22 cellular contexts compared by ENCODE assay signal in the genomic region with DNA sequence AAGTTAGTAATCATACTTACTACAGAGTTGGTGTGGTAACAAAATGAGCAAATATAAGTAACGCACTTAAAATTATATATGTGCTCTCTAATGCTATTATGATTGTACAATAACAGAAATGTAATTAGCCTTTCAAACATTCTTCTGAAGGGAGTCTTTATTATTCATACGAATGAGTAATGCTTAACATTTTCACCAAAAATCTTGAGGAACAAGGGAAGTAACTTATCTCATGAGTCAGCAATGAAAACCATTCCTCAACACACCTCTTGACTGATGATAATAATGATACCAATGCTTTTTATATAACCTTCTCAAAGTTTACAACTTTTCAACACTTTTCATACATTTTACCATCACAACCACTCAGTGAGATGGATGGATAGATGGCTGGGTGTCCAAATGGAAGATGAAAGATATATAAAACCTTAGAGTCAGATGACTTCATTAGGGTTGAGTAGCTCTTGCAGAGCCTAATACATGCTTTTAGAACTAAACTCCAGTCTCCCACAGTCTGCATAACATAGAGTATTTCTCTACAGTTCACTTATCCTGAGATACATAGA.
A peak's percentile ranks its signal among the peaks of the same experiment; 100 is the strongest.
DNase-seq lines count a peak whose midpoint lies in the region; ATAC-seq and TF ChIP-seq lines count a peak whose summit lies in the region.
"Had no signal": no experiment of that assay in that cellular context is flagged by ENCODE, and none has a peak within 500 bp of the region (broad histone marks: within the 10 kb centered on the region; RNA-seq: fewer than 3 reads in every experiment).

No MANE protein-coding gene starts in this region.

- no peak overlapping the region for H3K9ac ChIP-seq in skeletal muscle satellite cell (ENCODE audit: low read depth, low read length)

- H3K27me3 ChIP-seq in skeletal muscle satellite cell (ENCODE audit: control insufficient read depth, insufficient read depth, low read length), result no peaks in the 10 kb centered on the region
- H3K27me3 ChIP-seq: colonic mucosa, MG63, SJSA1, transverse colon had no signal

- H3K27ac Mint-ChIP-seq in HFFc6, result peak overlapping the region; percentile 59
- H3K27ac Mint-ChIP-seq: nephron progenitor cell had no signal

- TF ChIP-seq CTCF in HFFc6 (IDR thresholded peaks at IDR 0.05), result no peak

- H3K9me3 ChIP-seq in skeletal muscle satellite cell (replicated peaks; ENCODE audit: low read length), result no peaks in the 10 kb centered on the region
- H3K9me3 ChIP-seq: colonic mucosa, MG63, SJSA1, transverse colon had no signal

- peak overlapping the region; percentile 46; the same call in 1 of the 2 replicates for H3K4me3 Mint-ChIP-seq in HFFc6
- H3K4me3 Mint-ChIP-seq: nephron progenitor cell had no signal

- H3K9me3 Mint-ChIP-seq in HFFc6, result no peaks in the 10 kb centered on the region
- H3K9me3 Mint-ChIP-seq: nephron progenitor cell had no signal

- peaks cover 14% of the 10 kb centered on the region; the same call in 1 of the 2 replicates for H3K36me3 Mint-ChIP-seq in HFFc6 (ENCODE audit: low read depth)

- peak overlapping the region; percentile 1 for H3K4me3 ChIP-seq in skeletal muscle satellite cell (ENCODE audit: low read length)
- H3K4me3 ChIP-seq: colonic mucosa, MG63, SJSA1, transverse colon had no signal

- H3K4me2 ChIP-seq in skeletal muscle satellite cell (ENCODE audit: low read length), result peak overlapping the region; percentile 36

- peaks cover 68% of the 10 kb centered on the region for H3K4me1 Mint-ChIP-seq in HFFc6 (ENCODE audit: low read depth)

- H3K36me3 ChIP-seq in skeletal muscle satellite cell (ENCODE audit: insufficient read depth, low read length), result no peaks in the 10 kb centered on the region
- H3K36me3 ChIP-seq: colonic mucosa, SJSA1, transverse colon had no signal

- peaks cover 42% of the 10 kb centered on the region for H3K4me1 ChIP-seq in skeletal muscle satellite cell (ENCODE audit: control insufficient read depth, insufficient read depth, low read length)
- H3K4me1 ChIP-seq: colonic mucosa had no signal

- peak; percentile 54 for ATAC-seq in SK-N-SH treated with all-trans-retinoic acid at 6 μM for 48 hours

- peaks cover 2% of the 10 kb centered on the region; the same call in 1 of the 2 replicates for H3K27me3 Mint-ChIP-seq in HFFc6 (ENCODE audit: insufficient read depth)

- DNase-seq in HFFc6 (peak; percentile 64), fibroblast of gingiva (ENCODE audit: low read depth) (peak; percentile 16), DMS 273 (lab: John Stamatoyannopoulos, UW; ENCODE audit: unreplicated experiment) (no peak), NCI-H1105 (lab: John Stamatoyannopoulos, UW) (no peak)
- DNase-seq in stimulated activated CD4-positive, alpha-beta T cell treated with anti-CD3 and anti-CD28 coated beads, Interleukin-2, amount 100 ng/mL, for 48 hours, result no peak
- DNase-seq: activated CD4-positive, alpha-beta T cell treated with anti-CD3 and anti-CD28 coated beads for 4 hours; activated gamma-delta T cell treated with Interleukin-2 at 50 U/mL for 16 hours; anterior cingulate cortex; C1 segment of cervical spinal cord; colonic mucosa; DMS 273 treated with DMSO at 0.1 percent for 48 hours; H7; MG63; NCI-H187; NCI-H510A; nephron progenitor cell; stimulated activated naive CD4-positive, alpha-beta T cell; T1000; transverse colon had no signal

TF ChIP-seq in SK-N-SH treated with all-trans-retinoic acid at 6 μM for 48 hours, 23 proteins besides CTCF, POLR2A, EP300 and RAD21:
- TF ChIP-seq, protein P1, sequence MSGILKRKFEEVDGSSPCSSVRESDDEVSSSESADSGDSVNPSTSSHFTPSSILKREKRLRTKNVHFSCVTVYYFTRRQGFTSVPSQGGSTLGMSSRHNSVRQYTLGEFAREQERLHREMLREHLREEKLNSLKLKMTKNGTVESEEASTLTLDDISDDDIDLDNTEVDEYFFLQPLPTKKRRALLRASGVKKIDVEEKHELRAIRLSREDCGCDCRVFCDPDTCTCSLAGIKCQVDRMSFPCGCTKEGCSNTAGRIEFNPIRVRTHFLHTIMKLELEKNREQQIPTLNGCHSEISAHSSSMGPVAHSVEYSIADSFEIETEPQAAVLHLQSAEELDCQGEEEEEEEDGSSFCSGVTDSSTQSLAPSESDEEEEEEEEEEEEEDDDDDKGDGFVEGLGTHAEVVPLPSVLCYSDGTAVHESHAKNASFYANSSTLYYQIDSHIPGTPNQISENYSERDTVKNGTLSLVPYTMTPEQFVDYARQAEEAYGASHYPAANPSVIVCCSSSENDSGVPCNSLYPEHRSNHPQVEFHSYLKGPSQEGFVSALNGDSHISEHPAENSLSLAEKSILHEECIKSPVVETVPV (CRISPR knock-in tag; IDR thresholded peaks at IDR 0.05), result no peak
- TF ChIP-seq ISL1 (CRISPR knock-in tag; IDR thresholded peaks at IDR 0.05), result peak; percentile 83

Comparison
In these comparisons a context has a peak if more than half of its experiments do, and no peak if none do; other contexts are left out.
1. DNase-seq: peak in HFFc6 (single experiment) and fibroblast of gingiva (single experiment); none in stimulated activated CD4-positive, alpha-beta T cell treated with anti-CD3 and anti-CD28 coated beads, Interleukin-2, amount 100 ng/mL, for 48 hours (0 of 2), DMS 273 (single experiment) and NCI-H1105 (single experiment).